ENCODE assay signal across 1 cellular context in the genomic region with DNA sequence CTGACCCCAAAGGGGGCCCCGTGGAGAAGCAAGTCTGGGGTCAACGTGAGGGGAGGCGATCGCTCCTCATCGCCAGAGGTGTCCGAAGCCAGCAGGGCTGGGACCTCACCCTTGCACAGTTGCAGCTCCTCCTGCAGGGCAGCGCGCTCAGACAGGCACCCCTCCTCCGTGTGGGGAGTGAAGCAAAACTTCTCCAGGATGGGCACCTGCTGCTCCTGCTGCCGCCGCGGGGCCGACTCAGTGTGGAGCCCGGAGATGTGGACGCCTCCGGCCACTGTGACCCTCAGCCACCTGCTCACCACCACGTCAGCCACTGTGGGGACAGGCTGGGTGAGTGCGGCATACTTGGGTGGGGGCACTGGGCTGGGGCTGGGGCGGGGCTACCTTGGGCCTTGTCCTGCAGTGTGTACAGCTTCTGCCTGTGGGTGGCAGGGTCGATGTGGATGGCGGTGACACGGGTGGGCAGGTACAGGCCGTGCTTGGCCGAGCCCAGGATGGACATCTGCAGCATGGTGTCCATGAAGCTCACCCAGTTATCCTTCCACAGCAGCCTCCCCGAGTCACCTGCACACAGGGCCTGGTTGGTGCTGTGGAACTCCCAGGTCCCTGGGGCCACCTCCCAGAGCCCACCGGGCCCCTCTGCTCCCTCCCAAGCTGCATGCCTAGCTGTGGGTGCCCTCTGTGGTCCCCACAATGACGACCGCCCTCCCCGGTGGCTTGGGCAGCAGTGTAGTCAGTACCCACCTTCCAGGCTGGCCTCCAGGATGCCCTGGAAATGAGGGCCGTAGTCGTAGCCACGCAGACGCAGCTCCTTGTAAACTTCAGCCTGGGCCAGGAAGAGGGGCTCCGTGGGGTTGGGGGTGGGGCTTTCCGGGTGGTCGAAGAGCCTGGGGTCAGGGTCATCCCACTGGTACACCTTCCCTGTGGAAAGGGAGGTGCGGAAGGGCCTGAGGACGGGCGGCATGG.
TF ChIP-seq lines count a peak whose summit lies in the region.

No MANE protein-coding gene starts in this region.

TF ChIP-seq in HepG2, 621 proteins besides CTCF, POLR2A, EP300 and RAD21:
- TF ChIP-seq ZNF136 (CRISPR knock-in tag; IDR thresholded peaks at IDR 0.05; ENCODE audit: low read depth) = no peak
- peak; percentile 74 for TF ChIP-seq RBFOX2 (IDR thresholded peaks at IDR 0.05; ENCODE audit: low read depth, low read length)
- TF ChIP-seq ZNF12 (CRISPR knock-in tag; IDR thresholded peaks at IDR 0.05) = no peak
- TF ChIP-seq POLR2AphosphoS5 (IDR thresholded peaks at IDR 0.05; ENCODE audit: low read depth, low read length) = 0 out of 2 replicates have a peak, but pooled peaks have one; percentile 25
- no peak for TF ChIP-seq ZNF335 (CRISPR knock-in tag; IDR thresholded peaks at IDR 0.05)
- TF ChIP-seq FOXO1 (CRISPR knock-in tag; IDR thresholded peaks at IDR 0.05) = no peak
- no peak for TF ChIP-seq ZNF20 (CRISPR knock-in tag; IDR thresholded peaks at IDR 0.05)
- TF ChIP-seq AGO2 (optimal IDR thresholded peaks at IDR 0.05; ENCODE audit: low read depth, low read length) = peak; percentile 1
- 0 out of 2 replicates have a peak, but pooled peaks have one; percentile 46 for TF ChIP-seq PAF1 (CRISPR knock-in tag; IDR thresholded peaks at IDR 0.05)
- TF ChIP-seq, protein P1, sequence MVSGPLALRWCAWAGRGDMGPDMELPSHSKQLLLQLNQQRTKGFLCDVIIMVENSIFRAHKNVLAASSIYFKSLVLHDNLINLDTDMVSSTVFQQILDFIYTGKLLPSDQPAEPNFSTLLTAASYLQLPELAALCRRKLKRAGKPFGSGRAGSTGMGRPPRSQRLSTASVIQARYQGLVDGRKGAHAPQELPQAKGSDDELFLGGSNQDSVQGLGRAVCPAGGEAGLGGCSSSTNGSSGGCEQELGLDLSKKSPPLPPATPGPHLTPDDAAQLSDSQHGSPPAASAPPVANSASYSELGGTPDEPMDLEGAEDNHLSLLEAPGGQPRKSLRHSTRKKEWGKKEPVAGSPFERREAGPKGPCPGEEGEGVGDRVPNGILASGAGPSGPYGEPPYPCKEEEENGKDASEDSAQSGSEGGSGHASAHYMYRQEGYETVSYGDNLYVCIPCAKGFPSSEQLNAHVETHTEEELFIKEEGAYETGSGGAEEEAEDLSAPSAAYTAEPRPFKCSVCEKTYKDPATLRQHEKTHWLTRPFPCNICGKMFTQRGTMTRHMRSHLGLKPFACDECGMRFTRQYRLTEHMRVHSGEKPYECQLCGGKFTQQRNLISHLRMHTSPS (CRISPR knock-in tag; IDR thresholded peaks at IDR 0.05; ENCODE audit: low read depth) = no peak
- 0 out of 2 replicates have a peak, but pooled peaks have one; percentile 9 for TF ChIP-seq ZNF768 (CRISPR knock-in tag; IDR thresholded peaks at IDR 0.05)
TF ChIP-seq in HepG2: peak in this region for 5.
